ENCODE assay signal across 9 cellular contexts in genomic region chr16:31265329-31266245, GRCh38. TPM values are rescaled to one million over a fixed set of nuclear protein-coding genes. Genes with fewer than 3 reads are reported as not detected.
DNase-seq lines count a peak whose midpoint lies in the region; ATAC-seq and TF ChIP-seq lines count a peak whose summit lies in the region.
"Had no signal": no experiment of that assay in that cellular context is flagged by ENCODE, and none has a peak within 500 bp of the region (broad histone marks: within the 10 kb centered on the region; RNA-seq: fewer than 3 reads in every experiment).

No MANE protein-coding gene starts in this region.

- ATAC-seq in GM19023 (IDR thresholded peaks at IDR 0.05; ENCODE audit: unreplicated experiment) (peak; percentile 93), HG03064 (IDR thresholded peaks at IDR 0.05; ENCODE audit: low read depth, unreplicated experiment) (peak; percentile 65)

- H3K4me3 ChIP-seq in brain microvascular endothelial cell (ENCODE audit: low read depth, low read length) (no peak overlapping the region), skin epidermis (no peak overlapping the region)

- H3K27me3 Mint-ChIP-seq in chondrocyte (ENCODE audit: low read depth): peaks cover 34% of the 10 kb centered on the region

- no peaks in the 10 kb centered on the region for H3K4me1 Mint-ChIP-seq in chondrocyte (ENCODE audit: low read depth)

- in situ Hi-C loops in brain microvascular endothelial cell (cut with HindIII; ENCODE audit: low pct_ligation_motif_present, low sequenced_read_pairs): no loop called here

- no peak overlapping the region for H3K4me3 Mint-ChIP-seq in chondrocyte (ENCODE audit: unreplicated experiment)

- TF ChIP-seq CTCF in brain microvascular endothelial cell (IDR thresholded peaks at IDR 0.05; ENCODE audit: low read depth, low read length, missing control alignments) (no peak), chondrocyte (IDR thresholded peaks at IDR 0.05) (no peak)

- no peaks in the 10 kb centered on the region for H3K36me3 ChIP-seq in brain microvascular endothelial cell (replicated peaks)

- no peaks in the 10 kb centered on the region for H3K9me3 Mint-ChIP-seq in chondrocyte (ENCODE audit: low read depth)

- no peaks in the 10 kb centered on the region for H3K27me3 ChIP-seq in brain microvascular endothelial cell (replicated peaks)

- no peak overlapping the region for H3K27ac ChIP-seq in brain microvascular endothelial cell
- peak overlapping the region in 15 of 21 experiments; percentile 20 to 76 (median 42) for H3K27ac ChIP-seq in skin epidermis

- DNase-seq in T-helper 9 cell (peak; percentile 34), brain microvascular endothelial cell (peak; percentile 52), NCI-H2081 treated with DMSO at 0.1 percent for 48 hours (lab: John Stamatoyannopoulos, UW) (no peak), HCEC 1CT (no peak), chondrocyte (ENCODE audit: low spot score) (no peak)

- H3K27ac Mint-ChIP-seq in chondrocyte (ENCODE audit: unreplicated experiment): no peak overlapping the region

- no peaks in the 10 kb centered on the region for H3K36me3 Mint-ChIP-seq in chondrocyte (ENCODE audit: low read depth)

RNA-seq across cellular contexts. Expression of gene ITGAM, which starts 5.8 kb away (rescaled TPM):
- total RNA-seq in chondrocyte: not detected in 3 replicates

RNA-seq across cellular contexts. Expression of gene PYDC1, which starts 48.7 kb away (rescaled TPM):
- not detected in 3 replicates for total RNA-seq in chondrocyte
- total RNA-seq: urinary bladder had no signal

RNA-seq across cellular contexts. Expression of gene TRIM72, which starts 51.7 kb away (rescaled TPM):
- not detected in 3 replicates for total RNA-seq in chondrocyte

Comparison
In these comparisons a context has a peak if more than half of its experiments do, and no peak if none do; other contexts are left out.
1. DNase-seq: peak in T-helper 9 cell (single experiment) and brain microvascular endothelial cell (single experiment); none in NCI-H2081 treated with DMSO at 0.1 percent for 48 hours (single experiment), HCEC 1CT (single experiment) and chondrocyte (single experiment).